34 cellular contexts compared by ENCODE assay signal in the genomic region with DNA sequence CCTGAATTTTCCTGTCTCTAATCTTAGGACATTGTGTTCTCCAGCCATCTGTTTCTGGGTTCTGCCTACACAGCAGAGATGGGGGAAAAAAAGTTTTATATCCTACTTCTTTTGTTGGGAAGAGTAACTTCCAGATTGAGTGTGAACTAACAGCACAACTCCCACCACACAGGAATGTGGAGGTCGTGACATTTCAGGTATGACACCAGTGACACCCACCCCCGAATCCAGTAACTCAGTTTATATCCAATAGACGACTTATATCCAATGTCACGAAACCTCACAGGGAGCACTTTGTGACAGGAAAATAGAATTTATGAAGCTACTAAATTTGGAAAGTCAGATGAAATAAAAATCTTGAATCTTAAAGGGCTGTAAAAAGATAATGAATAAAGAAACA.
"Had no signal": no experiment of that assay in that cellular context is flagged by ENCODE, and none has a peak within 500 bp of the region (broad histone marks: within the 10 kb centered on the region; RNA-seq: fewer than 3 reads in every experiment).

No MANE protein-coding gene starts in this region.

- DNase-seq: Karpas-422, Kasumi-1, MG63, MM.1S, MV-4-11, NCI-H1048, NCI-H1092, NCI-H1092 treated with DMSO at 0.1 percent for 48 hours, NCI-H1105, NCI-H1105 treated with DMSO at 0.1 percent for 48 hours, NCI-H1417, NCI-H1417 treated with DMSO at 0.1 percent for 48 hours, NCI-H1436, NCI-H1436 treated with DMSO at 0.1 percent for 48 hours, NCI-H146, NCI-H1694, NCI-H1694 treated with DMSO at 0.1 percent for 48 hours, NCI-H187, NCI-H187 treated with DMSO at 0.1 percent for 48 hours, NCI-H1930, NCI-H2029, NCI-H2029 treated with DMSO at 0.1 percent for 48 hours, NCI-H2081, NCI-H2081 treated with DMSO at 0.1 percent for 48 hours, NCI-H2107, NCI-H2171, NCI-H2171 treated with DMSO at 0.1 percent for 48 hours, NCI-H2227 treated with DMSO at 0.1 percent for 48 hours, NCI-H226, NCI-H345, NCI-H446, NCI-H446 treated with DMSO at 0.1 percent for 48 hours, NCI-H510A, NCI-H510A treated with DMSO at 0.1 percent for 48 hours had no signal
